Comparison of ENCODE assay signal across 8 cellular contexts in the genomic region with DNA sequence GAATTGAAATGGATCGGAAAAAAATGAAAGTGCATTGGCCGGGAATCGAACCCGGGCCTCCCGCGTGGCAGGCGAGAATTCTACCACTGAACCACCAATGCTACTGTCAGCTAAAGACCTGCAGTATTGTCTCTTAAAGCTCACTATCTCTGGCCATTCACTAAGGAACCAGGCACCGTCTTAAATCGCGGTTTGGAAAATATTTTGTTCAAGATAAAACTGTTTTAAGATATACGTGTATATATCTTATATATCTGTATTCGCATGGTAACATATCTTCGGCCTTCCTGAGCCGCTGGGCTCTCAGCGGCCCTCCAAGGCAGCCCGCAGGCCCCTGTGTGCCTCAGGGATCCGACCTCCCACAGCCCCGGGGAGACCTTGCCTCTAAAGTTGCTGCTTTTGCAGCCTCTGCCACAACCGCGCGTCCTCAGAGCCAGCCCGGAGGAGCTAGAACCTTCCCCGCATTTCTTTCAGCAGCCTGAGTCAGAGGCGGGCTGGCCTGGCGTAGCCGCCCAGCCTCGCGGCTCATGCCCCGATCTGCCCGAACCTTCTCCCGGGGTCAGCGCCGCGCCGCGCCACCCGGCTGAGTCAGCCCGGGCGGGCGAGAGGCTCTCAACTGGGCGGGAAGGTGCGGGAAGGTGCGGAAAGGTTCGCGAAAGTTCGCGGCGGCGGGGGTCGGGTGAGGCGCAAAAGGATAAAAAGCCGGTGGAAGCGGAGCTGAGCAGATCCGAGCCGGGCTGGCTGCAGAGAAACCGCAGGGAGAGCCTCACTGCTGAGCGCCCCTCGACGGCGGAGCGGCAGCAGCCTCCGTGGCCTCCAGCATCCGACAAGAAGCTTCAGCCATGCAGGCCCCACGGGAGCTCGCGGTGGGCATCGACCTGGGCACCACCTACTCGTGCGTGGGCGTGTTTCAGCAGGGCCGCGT. TPM values are rescaled to one million over a fixed set of nuclear protein-coding genes. Genes with fewer than 3 reads are reported as not detected.
DNase-seq lines count a peak whose midpoint lies in the region; ATAC-seq and TF ChIP-seq lines count a peak whose summit lies in the region.
"Not testable (repeated sequence)": the region's sequence is repeated elsewhere in the genome, so short reads cannot be mapped to it uniquely, and the experiment has no call there.

Gene HSPA6, plus strand, starts transcription at position 724 of the 925 bp plus-strand sequence. Its CDS starts 119 bp downstream, at position 843.

- not testable (repeated sequence) for H3K9me3 ChIP-seq in esophagus muscularis mucosa; mucosa of rectum (ENCODE audit: control insufficient read depth in 2 of 2, low read length in 2 of 2)

- H3K9ac ChIP-seq in mucosa of rectum (ENCODE audit: low read depth in 1 of 2, low read length in 2 of 2), result peak within 1 kb of the TSS; percentile 29 to 73

- not testable (repeated sequence) for TF ChIP-seq EP300 in esophagus muscularis mucosa (IDR thresholded peaks at IDR 0.05)

- CTCF ChIA-PET in RWPE1 (lab: Yijun Ruan, JAX), result not testable (repeated sequence)

- whole genome bisulfite sequencing in esophagus muscularis mucosa, result 0% methylated on average over 18 of the region's 72 CpGs

- not testable (repeated sequence) for TF ChIP-seq POLR2A in esophagus muscularis mucosa (IDR thresholded peaks at IDR 0.05; ENCODE audit: low read depth)

- H3K27ac ChIP-seq in RWPE1 (peak within 1 kb of the TSS; percentile 95), esophagus muscularis mucosa (replicated peaks in 1 of 4) (peak within 1 kb of the TSS; percentile 68 to 85 (median 85)), mucosa of rectum (ENCODE audit: low read depth in 2 of 2, low read length in 2 of 2) (peak within 1 kb of the TSS; percentile 63 to 71)

- not testable (repeated sequence) for TF ChIP-seq CTCF in RWPE1 (conservative IDR thresholded peaks at IDR 0.05; ENCODE audit: low read depth); esophagus muscularis mucosa (IDR thresholded peaks at IDR 0.05)

- not testable (repeated sequence) for H3K27me3 ChIP-seq in esophagus muscularis mucosa; mucosa of rectum (ENCODE audit: control insufficient read depth in 2 of 2, insufficient read depth in 2 of 2, low read length in 2 of 2)

- POLR2A ChIA-PET in RWPE1 (lab: Yijun Ruan, JAX; ENCODE audit: low non-redundant PET), result interaction anchor here (0.7 kb wide), 1 partner anchor 44 kb away, joined by 4 read pairs; no protein-coding TSS in a partner anchor

- peak; percentile 42 for ATAC-seq in GM21737 (IDR thresholded peaks at IDR 0.05; ENCODE audit: unreplicated experiment)

- peak within 1 kb of the TSS; percentile 66 to 84 (median 78) for H3K4me3 ChIP-seq in esophagus muscularis mucosa
- H3K4me3 ChIP-seq in mucosa of rectum (ENCODE audit: low read length in 2 of 2), result peak within 1 kb of the TSS; percentile 72 to 75

- intact Hi-C loops in esophagus muscularis mucosa (cut with DNase I), result not testable (repeated sequence)

- H3K4me1 ChIP-seq in esophagus muscularis mucosa; mucosa of rectum (ENCODE audit: control insufficient read depth in 2 of 2, insufficient read depth in 2 of 2, low read length in 2 of 2): not testable (repeated sequence)

- DNase-seq in D341Med (ENCODE audit: low spot score) (peak; percentile 84), LHCN-M2 (ENCODE audit: low read depth) (peak; percentile 70), RWPE1 (ENCODE audit: low spot score) (peak; percentile 91), esophagus muscularis mucosa (ENCODE audit: extremely low spot score) (peak; percentile 94)
- peak; percentile 36 to 57 for DNase-seq in activated T-helper 1 cell treated with anti-CD3 and anti-CD28 coated beads, Interleukin-2, amount 50 U/mL, for 16 hours (ENCODE audit: low read depth in 1 of 2, low spot score in 1 of 2)
- DNase-seq in stimulated activated CD8-positive, alpha-beta memory T cell treated with anti-CD3 and anti-CD28 coated beads, Interleukin-2, amount 100 ng/mL, for 48 hours (ENCODE audit: low read depth in 2 of 2), result peak; percentile 33 to 65

- not testable (repeated sequence) for H3K36me3 ChIP-seq in esophagus muscularis mucosa; mucosa of rectum (ENCODE audit: control insufficient read depth in 2 of 2, insufficient read depth in 2 of 2, low read length in 2 of 2)

RNA-seq across cellular contexts. Expression of gene HSPA6, which starts in this region (rescaled TPM):
- 0.11 TPM in 1 of 2 replicates, not detected in the other for total RNA-seq in LHCN-M2 (2014; rRNA removed)
- 0.02 TPM for polyA plus RNA-seq in LHCN-M2 (2012)
- total RNA-seq in esophagus muscularis mucosa, result 1 to 10 TPM; 1.8 to 6.5 (median 3.3) TPM

Comparison
In these comparisons a context has a peak if more than half of its experiments do, and no peak if none do; other contexts are left out.
1. Peak in every context shown above with its lines: DNase-seq, ATAC-seq, H3K4me3 ChIP-seq and H3K27ac ChIP-seq.
2. Peak in DNase-seq in LHCN-M2; RNA of the gene not detected or under 1 TPM.